In the genomic region with DNA sequence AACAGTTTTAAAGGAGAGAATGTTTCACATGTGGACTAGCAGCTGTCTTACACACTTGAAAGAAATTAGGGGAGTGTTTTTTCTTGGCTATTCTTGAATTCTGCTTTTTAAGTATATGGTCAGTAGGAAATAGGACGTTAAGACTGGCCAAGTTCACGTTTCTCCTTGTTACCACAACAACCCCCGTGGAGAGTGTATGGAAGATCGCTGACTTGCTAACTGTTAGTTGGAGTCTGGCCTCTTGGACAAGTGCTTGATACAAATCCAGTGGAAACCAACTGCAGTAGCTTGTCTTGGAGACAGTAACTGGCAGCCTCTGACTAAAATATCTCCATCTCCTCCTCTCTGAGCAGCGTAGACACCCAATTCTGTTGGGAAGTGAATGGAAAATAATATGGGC, we compare ENCODE assay signal across 8 cellular contexts. TPM values are rescaled to one million over a fixed set of nuclear protein-coding genes. Genes with fewer than 3 reads are reported as not detected.
A peak's percentile ranks its signal among the peaks of the same experiment; 100 is the strongest.
DNase-seq lines count a peak whose midpoint lies in the region; ATAC-seq and TF ChIP-seq lines count a peak whose summit lies in the region.

No MANE protein-coding gene starts in this region.

- ATAC-seq in naive thymus-derived CD8-positive, alpha-beta T cell, result no peak
- ATAC-seq in GM18502 (IDR thresholded peaks at IDR 0.05; ENCODE audit: poor library complexity, unreplicated experiment), result no peak
- no peak for ATAC-seq in GM21723 (IDR thresholded peaks at IDR 0.05; ENCODE audit: unreplicated experiment)

- peak overlapping the region; percentile 96; the same call in 1 of the 2 replicates for H3K27ac ChIP-seq in MM.1S (ENCODE audit: low read length)

- no peak for TF ChIP-seq CTCF in MM.1S (IDR thresholded peaks at IDR 0.05; ENCODE audit: low read length)

- intact Hi-C loops in dendritic cell treated with granulocyte-macrophage colony-stimulating factor and Interleukin-4, amounts not matched to agents 40 ng/mL and 50 ng/mL, for 4 days (cut with micrococcal nuclease), result loop anchor here (2.0 to 10.0 kb wide), 3 partner anchors 566 to 1356 kb away; a partner anchor contains a TSS

- no peaks in the 10 kb centered on the region for H3K9me3 Mint-ChIP-seq in dendritic cell treated with granulocyte-macrophage colony-stimulating factor and Interleukin-4, amounts not matched to agents 40 ng/mL and 50 ng/mL, for 4 days
- no peaks in the 10 kb centered on the region for H3K9me3 Mint-ChIP-seq in naive thymus-derived CD8-positive, alpha-beta T cell

- peak overlapping the region; percentile 90 for H3K4me3 Mint-ChIP-seq in dendritic cell treated with granulocyte-macrophage colony-stimulating factor and Interleukin-4, amounts not matched to agents 40 ng/mL and 50 ng/mL, for 4 days
- peak overlapping the region; percentile 87 to 99 (median 92) for H3K4me3 Mint-ChIP-seq in naive thymus-derived CD8-positive, alpha-beta T cell

- H3K9me3 ChIP-seq in MM.1S (replicated peaks; ENCODE audit: insufficient read depth, low read length), result no peaks in the 10 kb centered on the region

- POLR2A ChIA-PET in naive thymus-derived CD8-positive, alpha-beta T cell (lab: Charles Lee), result interaction anchor here (2.7 to 4.0 kb wide), 3 partner anchors 23 to 1357 kb away, joined by 9 to 77 read pairs (median 13); no protein-coding TSS in a partner anchor

- peak overlapping the region; percentile 37; the same call in 1 of the 2 replicates for H3K4me3 ChIP-seq in MM.1S (ENCODE audit: low read length)

- H3K79me2 ChIP-seq in MM.1S (ENCODE audit: low read length), result no peaks in the 10 kb centered on the region

- H3K27me3 ChIP-seq in MM.1S (replicated peaks; ENCODE audit: insufficient read depth, low read length), result peaks cover 13% of the 10 kb centered on the region; the same call in 1 of the 2 replicates

- peaks cover 11% of the 10 kb centered on the region for H3K4me1 ChIP-seq in MM.1S (ENCODE audit: low read length)

- peaks cover 38% of the 10 kb centered on the region for H3F3A ChIP-seq in MM.1S (ENCODE audit: insufficient read depth, low read length)

- DNase-seq in Ammon's horn (ENCODE audit: low spot score) (peak; percentile 53), MM.1S (no peak), NCI-H2171 (lab: John Stamatoyannopoulos, UW) (no peak), amniotic stem cell (lab: John Stamatoyannopoulos, UW) (no peak)
- no peak for DNase-seq in naive thymus-derived CD8-positive, alpha-beta T cell

- peak overlapping the region; percentile 67 for H3K4me2 ChIP-seq in MM.1S (ENCODE audit: low read depth, low read length)

- H4K20me1 ChIP-seq in MM.1S (ENCODE audit: insufficient read depth, low read length), result no peaks in the 10 kb centered on the region

- peak overlapping the region; percentile 58 for H2AFZ ChIP-seq in MM.1S (ENCODE audit: low read length)

- H3K9me2 ChIP-seq in MM.1S (replicated peaks; ENCODE audit: insufficient read depth, low read length), result no peaks in the 10 kb centered on the region

- H3K36me3 Mint-ChIP-seq in dendritic cell treated with granulocyte-macrophage colony-stimulating factor and Interleukin-4, amounts not matched to agents 40 ng/mL and 50 ng/mL, for 4 days (ENCODE audit: low read depth), result peaks cover 15% of the 10 kb centered on the region
- H3K36me3 Mint-ChIP-seq in naive thymus-derived CD8-positive, alpha-beta T cell, result no peaks in the 10 kb centered on the region

- peaks cover 51% of the 10 kb centered on the region for H3K4me1 Mint-ChIP-seq in dendritic cell treated with granulocyte-macrophage colony-stimulating factor and Interleukin-4, amounts not matched to agents 40 ng/mL and 50 ng/mL, for 4 days (ENCODE audit: low read depth)
- peaks cover 27 to 52% (median 50%) of the 10 kb centered on the region in 4 donors for H3K4me1 Mint-ChIP-seq in naive thymus-derived CD8-positive, alpha-beta T cell

- peak overlapping the region; percentile 34; the same call in 1 of the 2 replicates for H3K9ac ChIP-seq in MM.1S (ENCODE audit: low read length)

- peak overlapping the region; percentile 98 for H3K27ac Mint-ChIP-seq in dendritic cell treated with granulocyte-macrophage colony-stimulating factor and Interleukin-4, amounts not matched to agents 40 ng/mL and 50 ng/mL, for 4 days
- peak overlapping the region; percentile 92 to 99 (median 99) for H3K27ac Mint-ChIP-seq in naive thymus-derived CD8-positive, alpha-beta T cell

- H3K36me3 ChIP-seq in MM.1S (replicated peaks; ENCODE audit: insufficient read depth, low read length), result no peaks in the 10 kb centered on the region

- peaks cover 5% of the 10 kb centered on the region for H3K27me3 Mint-ChIP-seq in dendritic cell treated with granulocyte-macrophage colony-stimulating factor and Interleukin-4, amounts not matched to agents 40 ng/mL and 50 ng/mL, for 4 days
- peaks cover 0 to 3% (median 0%) of the 10 kb centered on the region in 5 donors for H3K27me3 Mint-ChIP-seq in naive thymus-derived CD8-positive, alpha-beta T cell

RNA-seq across cellular contexts. Expression of a gene that starts 3.8 kb away (rescaled TPM):
- total RNA-seq in naive thymus-derived CD8-positive, alpha-beta T cell, result 1 to 10 TPM; 6.3 to 7.1 TPM
- 1 to 10 TPM; 7.4 to 7.8 (median 7.6) TPM for polyA plus RNA-seq in naive thymus-derived CD8-positive, alpha-beta T cell
